Comparison of ENCODE assay signal across 23 cellular contexts in the genomic region with DNA sequence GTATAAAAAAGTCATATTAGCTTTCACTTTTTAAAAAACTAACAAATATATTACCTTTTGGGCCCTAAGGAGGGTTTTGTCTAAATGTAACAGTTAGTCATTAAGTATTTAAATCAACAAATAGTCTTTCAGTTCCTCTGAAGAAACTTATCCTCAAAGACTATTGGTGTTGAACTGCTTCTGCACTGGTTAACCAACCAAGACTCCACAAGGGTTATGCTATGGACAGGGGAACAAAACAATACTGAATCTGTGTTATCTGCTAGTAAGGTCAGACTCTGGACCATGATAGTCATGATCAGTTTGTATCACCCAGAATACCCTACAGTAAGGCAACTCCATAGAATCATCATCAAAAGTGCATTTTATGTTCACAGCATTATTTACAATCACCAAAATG.
"Had no signal": no experiment of that assay in that cellular context is flagged by ENCODE, and none has a peak within 500 bp of the region (broad histone marks: within the 10 kb centered on the region; RNA-seq: fewer than 3 reads in every experiment).

No MANE protein-coding gene starts in this region.

- FAIRE-seq: astrocyte, small intestine had no signal

- ATAC-seq: activated naive CD4-positive, alpha-beta T cell treated with anti-CD3 and anti-CD28 coated beads, Interleukin-2, amount 50 U/mL, for 72 hours; gastroesophageal sphincter; left ventricle myocardium superior; right lobe of liver had no signal

- DNase-seq: activated CD4-positive, alpha-beta T cell treated with anti-CD3 and anti-CD28 coated beads for 4 hours; activated CD4-positive, alpha-beta T cell treated with anti-CD3 and anti-CD28 coated beads, Interleukin-2, amount 50 U/mL, for 48 hours; activated CD4-positive, CD25-positive, alpha-beta regulatory T cell; endodermal cell; esophagus squamous epithelium; head of caudate nucleus; hypothalamus; left ventricle myocardium superior; mammary epithelial cell; right lobe of liver; small intestine; stimulated activated CD4-positive, alpha-beta T cell treated with anti-CD3 and anti-CD28 coated beads, Interleukin-2, amount 100 ng/mL, for 24 hours; stimulated activated naive CD4-positive, alpha-beta T cell; T-helper 1 cell; T1000; upper lobe of left lung had no signal

- H3K4me3 ChIP-seq: breast epithelium, coronary artery, esophagus squamous epithelium, gastroesophageal sphincter, neural progenitor cell, right lobe of liver, upper lobe of left lung had no signal

- H2AFZ ChIP-seq: neural progenitor cell had no signal

- H3K9me3 Mint-ChIP-seq: activated naive CD4-positive, alpha-beta T cell treated with anti-CD3 and anti-CD28 coated beads, Interleukin-2, amount 50 U/mL, for 72 hours; activated T-helper 1 cell treated with anti-CD3 and anti-CD28 coated beads, Interleukin-12 subunit alpha, Interleukin-12 subunit beta, Interleukin-2, Interleukin-4 antibody, amounts not matched to agents 30 ng/mL and 10 ng/mL and 1 ng/mL, durations not matched to agents 14 hours and 24 hours and 36 hours; endodermal cell had no signal

- H3K9me3 ChIP-seq: esophagus squamous epithelium, gastroesophageal sphincter, right lobe of liver, upper lobe of left lung had no signal

- H3K27ac Mint-ChIP-seq: activated naive CD4-positive, alpha-beta T cell treated with anti-CD3 and anti-CD28 coated beads, Interleukin-2, amount 50 U/mL, for 72 hours; endodermal cell; neural progenitor cell had no signal

- H3K27ac ChIP-seq: breast epithelium, coronary artery, esophagus squamous epithelium, gastroesophageal sphincter, neural progenitor cell, right lobe of liver, upper lobe of left lung had no signal

- H3K4me3 Mint-ChIP-seq: activated T-helper 1 cell treated with anti-CD3 and anti-CD28 coated beads, Interleukin-12 subunit alpha, Interleukin-12 subunit beta, Interleukin-2, Interleukin-4 antibody, amounts not matched to agents 30 ng/mL and 10 ng/mL and 1 ng/mL, durations not matched to agents 14 hours and 24 hours and 36 hours; endodermal cell; neural progenitor cell had no signal

- H3K4me1 ChIP-seq: breast epithelium, esophagus squamous epithelium, gastroesophageal sphincter, neural progenitor cell, right lobe of liver, upper lobe of left lung had no signal

- H3K4me2 ChIP-seq: neural progenitor cell had no signal

- H3K27me3 ChIP-seq: breast epithelium, esophagus squamous epithelium, gastroesophageal sphincter, neural progenitor cell, right lobe of liver, upper lobe of left lung had no signal

- H3K9ac ChIP-seq: neural progenitor cell had no signal

- H3K4me1 Mint-ChIP-seq: endodermal cell, neural progenitor cell had no signal
